In genomic region chr16:87764600-87765472, GRCh38 we compare ENCODE assay signal across 1 cellular context.
TF ChIP-seq lines count a peak whose summit lies in the region.

No MANE protein-coding gene starts in this region.

TF ChIP-seq in GM23338, 12 proteins besides CTCF, POLR2A, EP300 and RAD21 (continued from another document):
- no peak for TF ChIP-seq REST (IDR thresholded peaks at IDR 0.05; ENCODE audit: unreplicated experiment)
- TF ChIP-seq ZNF331 (CRISPR knock-in tag; IDR thresholded peaks at IDR 0.05; ENCODE audit: low read depth) = no peak
- no peak for TF ChIP-seq EZH2 (IDR thresholded peaks at IDR 0.05; ENCODE audit: low read depth, unreplicated experiment)
- TF ChIP-seq EZH2phosphoT487 (IDR thresholded peaks at IDR 0.05; ENCODE audit: unreplicated experiment) = no peak
- no peak for TF ChIP-seq STAT1 (IDR thresholded peaks at IDR 0.05; ENCODE audit: unreplicated experiment)
- TF ChIP-seq CREB1 (CRISPR knock-in tag; IDR thresholded peaks at IDR 0.05; ENCODE audit: low read depth) = no peak
- TF ChIP-seq NANOG (IDR thresholded peaks at IDR 0.05; ENCODE audit: borderline replicate concordance) = no peak
- TF ChIP-seq ZNF114 (CRISPR knock-in tag; IDR thresholded peaks at IDR 0.05) = no peak
